11 cellular contexts compared by ENCODE assay signal in genomic region chr12:93229494-93230310, GRCh38.
DNase-seq lines count a peak whose midpoint lies in the region; ATAC-seq and TF ChIP-seq lines count a peak whose summit lies in the region.
"Had no signal": no experiment of that assay in that cellular context is flagged by ENCODE, and none has a peak within 500 bp of the region (broad histone marks: within the 10 kb centered on the region; RNA-seq: fewer than 3 reads in every experiment).

No MANE protein-coding gene starts in this region.

- H3K4me3 ChIP-seq in naive thymus-derived CD4-positive, alpha-beta T cell (ENCODE audit: low read length): no peak overlapping the region
- H3K4me3 ChIP-seq in left ventricle myocardium inferior: no peak overlapping the region
- H3K4me3 ChIP-seq: coronary artery, ovary had no signal

- H3K4me1 Mint-ChIP-seq in naive thymus-derived CD4-positive, alpha-beta T cell: peaks cover 0 to 3% (median 0%) of the 10 kb centered on the region in 7 donors

- no peaks in the 10 kb centered on the region for H3K36me3 Mint-ChIP-seq in naive thymus-derived CD4-positive, alpha-beta T cell

- peaks cover 0 to 9% (median 4%) of the 10 kb centered on the region in 5 donors for H3K27me3 Mint-ChIP-seq in naive thymus-derived CD4-positive, alpha-beta T cell

- H3K4me3 Mint-ChIP-seq in naive thymus-derived CD4-positive, alpha-beta T cell: no peak overlapping the region

- H3K4me1 ChIP-seq in naive thymus-derived CD4-positive, alpha-beta T cell (ENCODE audit: control insufficient read depth in 2 of 2, insufficient read depth in 2 of 2, low read length in 2 of 2): no peaks in the 10 kb centered on the region
- peaks cover 9% of the 10 kb centered on the region for H3K4me1 ChIP-seq in left ventricle myocardium inferior

- POLR2A ChIA-PET in naive thymus-derived CD4-positive, alpha-beta T cell (lab: Charles Lee): no interaction called here

- no peaks in the 10 kb centered on the region for H3K9me3 ChIP-seq in naive thymus-derived CD4-positive, alpha-beta T cell (ENCODE audit: control insufficient read depth in 2 of 3, low read length in 3 of 3)
- peaks cover 9% of the 10 kb centered on the region for H3K9me3 ChIP-seq in left ventricle myocardium inferior (replicated peaks)
- H3K9me3 ChIP-seq: ovary had no signal

- no peaks in the 10 kb centered on the region for H3K27me3 ChIP-seq in naive thymus-derived CD4-positive, alpha-beta T cell (ENCODE audit: control insufficient read depth in 2 of 2, insufficient read depth in 2 of 2, low read length in 2 of 2)
- no peaks in the 10 kb centered on the region for H3K27me3 ChIP-seq in left ventricle myocardium inferior (ENCODE audit: low read depth)
- H3K27me3 ChIP-seq: ovary had no signal

- peak; percentile 41 for ATAC-seq in naive thymus-derived CD4-positive, alpha-beta T cell
- ATAC-seq in HG03442 (IDR thresholded peaks at IDR 0.05; ENCODE audit: unreplicated experiment) (no peak), HG02970 (IDR thresholded peaks at IDR 0.05; ENCODE audit: low FRiP score, unreplicated experiment) (no peak)

- H3K36me3 ChIP-seq in naive thymus-derived CD4-positive, alpha-beta T cell (ENCODE audit: control insufficient read depth in 2 of 3, insufficient read depth in 3 of 3, low read length in 3 of 3): no peaks in the 10 kb centered on the region
- H3K36me3 ChIP-seq in left ventricle myocardium inferior: no peaks in the 10 kb centered on the region
- H3K36me3 ChIP-seq: ovary had no signal

- intact Hi-C loops in naive thymus-derived CD4-positive, alpha-beta T cell (cut with micrococcal nuclease): no loop called here
- intact Hi-C loops in left ventricle myocardium inferior (cut with micrococcal nuclease): no loop called here

- CTCF ChIA-PET in naive thymus-derived CD4-positive, alpha-beta T cell (lab: Charles Lee): no interaction called here

- DNase-seq in Daoy (ENCODE audit: low read depth) (peak; percentile 80), OCI-M1 (lab: John Stamatoyannopoulos, UW) (peak; percentile 79), dedifferentiated amniotic fluid mesenchymal stem cell (ENCODE audit: extremely low spot score) (peak; percentile 97), GOT3 (lab: John Stamatoyannopoulos, UW) (no peak), left ventricle myocardium inferior (no peak)
- DNase-seq in naive thymus-derived CD4-positive, alpha-beta T cell: no peak
- DNase-seq: NCI-H82, ovary had no signal

- no peak overlapping the region for H3K27ac ChIP-seq in naive thymus-derived CD4-positive, alpha-beta T cell (ENCODE audit: low read depth, low read length)
- H3K27ac ChIP-seq in left ventricle myocardium inferior (replicated peaks): no peak overlapping the region
- H3K27ac ChIP-seq: coronary artery, ovary had no signal

- H3K9me3 Mint-ChIP-seq in naive thymus-derived CD4-positive, alpha-beta T cell: peaks cover 0 to 11% (median 2%) of the 10 kb centered on the region in 11 donors

- no peak for TF ChIP-seq CTCF in left ventricle myocardium inferior (IDR thresholded peaks at IDR 0.05; ENCODE audit: borderline replicate concordance)

- no peak overlapping the region for H3K27ac Mint-ChIP-seq in naive thymus-derived CD4-positive, alpha-beta T cell

Comparison
In these comparisons a context has a peak if more than half of its experiments do, and no peak if none do; other contexts are left out.
1. DNase-seq: peak in Daoy (single experiment), OCI-M1 (single experiment) and dedifferentiated amniotic fluid mesenchymal stem cell (single experiment); none in naive thymus-derived CD4-positive, alpha-beta T cell (0 of 9), GOT3 (single experiment) and left ventricle myocardium inferior (single experiment).